Comparison of ENCODE assay signal across 8 cellular contexts in genomic region chr2:68282814-68283812, GRCh38. TPM values are rescaled to one million over a fixed set of nuclear protein-coding genes. Genes with fewer than 3 reads are reported as not detected.
A peak's percentile ranks its signal among the peaks of the same experiment; 100 is the strongest.
DNase-seq lines count a peak whose midpoint lies in the region; ATAC-seq and TF ChIP-seq lines count a peak whose summit lies in the region.

No MANE protein-coding gene starts in this region.

- H3K9me2 ChIP-seq in neural cell (ENCODE audit: insufficient read depth, low read length) = no peaks in the 10 kb centered on the region

- H2AFZ ChIP-seq in neural cell (ENCODE audit: low read depth, low read length) = no peak overlapping the region

- TF ChIP-seq EP300 in neural cell (conservative IDR thresholded peaks at IDR 0.05; ENCODE audit: poor library complexity, severe bottlenecking) = no peak

- H3K27me3 ChIP-seq in Peyer's patch = no peaks in the 10 kb centered on the region
- H3K27me3 ChIP-seq in neural cell (ENCODE audit: insufficient read depth, low read depth, low read length) = no peaks in the 10 kb centered on the region

- peaks cover 43% of the 10 kb centered on the region for H3K27me3 Mint-ChIP-seq in activated CD8-positive, alpha-beta memory T cell treated with anti-CD3 and anti-CD28 coated beads, Interleukin-2, amount 10 ng/mL, durations not matched to agents 7 days and 5 days
- H3K27me3 Mint-ChIP-seq in effector memory CD8-positive, alpha-beta T cell = peaks cover 17 to 27% of the 10 kb centered on the region in 2 donors

- ATAC-seq in activated CD8-positive, alpha-beta memory T cell treated with anti-CD3 and anti-CD28 coated beads, Interleukin-2, amount 10 ng/mL, durations not matched to agents 7 days and 5 days = peak; percentile 58
- ATAC-seq in effector memory CD8-positive, alpha-beta T cell (replicated peaks) = peak; percentile 69
- ATAC-seq in GM21576 (IDR thresholded peaks at IDR 0.05; ENCODE audit: unreplicated experiment) = no peak

- H3K9me3 Mint-ChIP-seq in activated CD8-positive, alpha-beta memory T cell treated with anti-CD3 and anti-CD28 coated beads, Interleukin-2, amount 10 ng/mL, durations not matched to agents 7 days and 5 days (ENCODE audit: low read depth) = no peaks in the 10 kb centered on the region
- no peaks in the 10 kb centered on the region for H3K9me3 Mint-ChIP-seq in effector memory CD8-positive, alpha-beta T cell

- TF ChIP-seq CTCF in HEK293 (tag by site-specific recombination; IDR thresholded peaks at IDR 0.05) (no peak), Peyer's patch (IDR thresholded peaks at IDR 0.05) (peak in 5 of 6 experiments; percentile 68 to 82 (median 76)), neural cell (IDR thresholded peaks at IDR 0.05; ENCODE audit: poor library complexity, severe bottlenecking) (peak; percentile 82)

- no peak overlapping the region for H3K4me3 Mint-ChIP-seq in activated CD8-positive, alpha-beta memory T cell treated with anti-CD3 and anti-CD28 coated beads, Interleukin-2, amount 10 ng/mL, durations not matched to agents 7 days and 5 days
- H3K4me3 Mint-ChIP-seq in effector memory CD8-positive, alpha-beta T cell = no peak overlapping the region

- H3K9me3 ChIP-seq in HEK293 (ENCODE audit: control insufficient read depth, insufficient read depth, low read depth, low read length) (no peaks in the 10 kb centered on the region), Peyer's patch (no peaks in the 10 kb centered on the region), neural cell (ENCODE audit: low read length) (no peaks in the 10 kb centered on the region)

- H3K9ac ChIP-seq in neural cell (ENCODE audit: low read length) = no peak overlapping the region

- no peak overlapping the region for H3K27ac Mint-ChIP-seq in activated CD8-positive, alpha-beta memory T cell treated with anti-CD3 and anti-CD28 coated beads, Interleukin-2, amount 10 ng/mL, durations not matched to agents 7 days and 5 days
- no peak overlapping the region for H3K27ac Mint-ChIP-seq in effector memory CD8-positive, alpha-beta T cell

- peaks cover 9% of the 10 kb centered on the region for H3K4me1 Mint-ChIP-seq in activated CD8-positive, alpha-beta memory T cell treated with anti-CD3 and anti-CD28 coated beads, Interleukin-2, amount 10 ng/mL, durations not matched to agents 7 days and 5 days
- H3K4me1 Mint-ChIP-seq in effector memory CD8-positive, alpha-beta T cell (ENCODE audit: low read depth in 2 of 2) = peaks cover 0 to 3% of the 10 kb centered on the region in 2 donors

- H3K4me1 ChIP-seq in HEK293 (ENCODE audit: control insufficient read depth, insufficient read depth, low read length) = peaks cover 7% of the 10 kb centered on the region
- H3K4me1 ChIP-seq in Peyer's patch = no peaks in the 10 kb centered on the region

- no peak for DNase-seq in activated CD8-positive, alpha-beta memory T cell treated with anti-CD3 and anti-CD28 coated beads, Interleukin-2, amount 10 ng/mL, durations not matched to agents 7 days and 5 days
- DNase-seq in activated CD8-positive, alpha-beta memory T cell treated with anti-CD3 and anti-CD28 coated beads, Interleukin-2, amount 50 U/mL, for 4 hours = no peak
- DNase-seq in Peyer's patch = no peak
- peak in 2 of 3 experiments; percentile 6 to 8 for DNase-seq in effector memory CD8-positive, alpha-beta T cell
- DNase-seq in stimulated activated CD8-positive, alpha-beta memory T cell treated with anti-CD3 and anti-CD28 coated beads, Interleukin-4, amount 100 ng/mL, for 48 hours = no peak

- peak; percentile 80 for TF ChIP-seq RAD21 in neural cell (conservative IDR thresholded peaks at IDR 0.05)

- no peaks in the 10 kb centered on the region for H3F3A ChIP-seq in neural cell (ENCODE audit: insufficient read depth, low read length, poor library complexity, severe bottlenecking)

- H4K20me1 ChIP-seq in neural cell (ENCODE audit: insufficient read depth) = no peaks in the 10 kb centered on the region

- H3K36me3 ChIP-seq in HEK293 (ENCODE audit: control insufficient read depth in 2 of 2, insufficient read depth in 1 of 2, low read length in 2 of 2) = no peaks in the 10 kb centered on the region
- H3K36me3 ChIP-seq in Peyer's patch = no peaks in the 10 kb centered on the region
- no peaks in the 10 kb centered on the region for H3K36me3 ChIP-seq in neural cell (ENCODE audit: insufficient read depth, low read length)

- H3K4me3 ChIP-seq in HEK293 (ENCODE audit: low read depth, low read length) (no peak overlapping the region), Peyer's patch (no peak overlapping the region), neural cell (ENCODE audit: low read length) (no peak overlapping the region)

- H3K27ac ChIP-seq in HEK293 (ENCODE audit: extremely low read depth, low read depth, low read length) (no peak overlapping the region), Peyer's patch (no peak overlapping the region), neural cell (ENCODE audit: low read length) (no peak overlapping the region)

- no peak overlapping the region for H3K4me2 ChIP-seq in neural cell (ENCODE audit: low read length)

- CTCF ChIA-PET in activated CD8-positive, alpha-beta memory T cell treated with anti-CD3 and anti-CD28 coated beads, Interleukin-2, amount 10 ng/mL, durations not matched to agents 7 days and 5 days (lab: Charles Lee) = interaction anchor here (0.5 to 5.8 kb wide), 19 partner anchors 9 to 174 kb away, joined by 3 to 55 read pairs (median 4); no protein-coding TSS in a partner anchor
- CTCF ChIA-PET in HEK293 (lab: Yijun Ruan, JAX) = interaction anchor here (0.6 to 5.8 kb wide), 31 partner anchors 9 to 293 kb away, joined by 3 to 57 read pairs (median 4); partner anchors contain the start of gene PNO1

- H3K79me2 ChIP-seq in neural cell (replicated peaks; ENCODE audit: insufficient read depth, low read length) = no peaks in the 10 kb centered on the region

- no peak for TF ChIP-seq POLR2A in Peyer's patch (IDR thresholded peaks at IDR 0.05)

- H3K36me3 Mint-ChIP-seq in activated CD8-positive, alpha-beta memory T cell treated with anti-CD3 and anti-CD28 coated beads, Interleukin-2, amount 10 ng/mL, durations not matched to agents 7 days and 5 days = no peaks in the 10 kb centered on the region
- no peaks in the 10 kb centered on the region for H3K36me3 Mint-ChIP-seq in effector memory CD8-positive, alpha-beta T cell (ENCODE audit: insufficient read depth)

- POLR2A ChIA-PET in HEK293 (lab: Yijun Ruan, JAX) = no interaction called here

TF ChIP-seq in HEK293, 187 proteins besides CTCF, POLR2A, EP300 and RAD21:
- TF ChIP-seq ZNF768 (tag by site-specific recombination; IDR thresholded peaks at IDR 0.05) = no peak
- TF ChIP-seq HOXD13 (CRISPR knock-in tag; IDR thresholded peaks at IDR 0.05; ENCODE audit: borderline replicate concordance) = no peak
- TF ChIP-seq ZNF654 (tag by site-specific recombination; IDR thresholded peaks at IDR 0.05; ENCODE audit: low read depth) = peak; percentile 55
TF ChIP-seq in HEK293: peak in this region for 1.

TF ChIP-seq in neural cell, 6 proteins besides CTCF, POLR2A, EP300 and RAD21:
- TF ChIP-seq SMC3 (conservative IDR thresholded peaks at IDR 0.05; ENCODE audit: poor library complexity) = peak; percentile 83
- no peak for TF ChIP-seq TAF1 (IDR thresholded peaks at IDR 0.05; ENCODE audit: low read depth)
TF ChIP-seq in neural cell: peak in this region for 1.

RNA-seq across cellular contexts. Expression of gene PPP3R1, which starts 30.8 kb away (rescaled TPM):
- 10 to 100 TPM; 58.6 to 86.4 TPM for total RNA-seq in activated CD8-positive, alpha-beta memory T cell treated with anti-CD3 and anti-CD28 coated beads, Interleukin-2, amount 10 ng/mL, durations not matched to agents 7 days and 5 days
- total RNA-seq in Peyer's patch = 10 to 100 TPM; 18.5 to 33.8 (median 25.4) TPM
- 39.5 and 45.3 TPM in 2 replicates for polyA plus RNA-seq in neural cell
- polyA minus RNA-seq in neural cell = 51.1 and 68.4 TPM in 2 replicates

RNA-seq across cellular contexts. Expression of gene CNRIP1, which starts 36.6 kb away (rescaled TPM):
- total RNA-seq in activated CD8-positive, alpha-beta memory T cell treated with anti-CD3 and anti-CD28 coated beads, Interleukin-2, amount 10 ng/mL, durations not matched to agents 7 days and 5 days = not detected
- total RNA-seq in Peyer's patch = 10 to 100 TPM in 1 of 4 donors, 1 to 10 TPM in 3; 2.1 to 21.5 (median 4.8) TPM
- 26.7 and 28.2 TPM in 2 replicates for polyA plus RNA-seq in neural cell
- 13.1 and 17.0 TPM in 2 replicates for polyA minus RNA-seq in neural cell

Comparison
In these comparisons a context has a peak if more than half of its experiments do, and no peak if none do; other contexts are left out.
1. DNase-seq: peak in effector memory CD8-positive, alpha-beta T cell (2 of 3); none in activated CD8-positive, alpha-beta memory T cell treated with anti-CD3 and anti-CD28 coated beads, Interleukin-2, amount 10 ng/mL, durations not matched to agents 7 days and 5 days (single experiment), activated CD8-positive, alpha-beta memory T cell treated with anti-CD3 and anti-CD28 coated beads, Interleukin-2, amount 50 U/mL, for 4 hours (single experiment), Peyer's patch (0 of 3) and stimulated activated CD8-positive, alpha-beta memory T cell treated with anti-CD3 and anti-CD28 coated beads, Interleukin-4, amount 100 ng/mL, for 48 hours (single experiment).